9 cellular contexts compared by ENCODE assay signal in genomic region chr12:67067453-67068203, GRCh38.
DNase-seq lines count a peak whose midpoint lies in the region; ATAC-seq and TF ChIP-seq lines count a peak whose summit lies in the region.
"Had no signal": no experiment of that assay in that cellular context is flagged by ENCODE, and none has a peak within 500 bp of the region (broad histone marks: within the 10 kb centered on the region; RNA-seq: fewer than 3 reads in every experiment).

No MANE protein-coding gene starts in this region.

- no peaks in the 10 kb centered on the region for H3K36me3 ChIP-seq in OCI-LY3 (replicated peaks; ENCODE audit: low read depth, low read length)
- no peaks in the 10 kb centered on the region for H3K36me3 ChIP-seq in parathyroid adenoma (ENCODE audit: control insufficient read depth, insufficient read depth, low read length)

- H3K27ac ChIP-seq in OCI-LY3 (ENCODE audit: low read length) (no peak overlapping the region), parathyroid adenoma (peak overlapping the region; percentile 29)
- H3K27ac ChIP-seq: HL-60 had no signal

- DNase-seq in GM13976 (ENCODE audit: low spot score) (peak; percentile 4), endothelial cell (ENCODE audit: low spot score) (peak; percentile 24), HEK293T (ENCODE audit: extremely low spot score) (no peak)
- no peak for DNase-seq in stimulated activated CD4-positive, alpha-beta T cell treated with anti-CD3 and anti-CD28 coated beads, Interleukin-15, amount 100 ng/mL, for 24 hours

- ATAC-seq in GM19452 (IDR thresholded peaks at IDR 0.05; ENCODE audit: unreplicated experiment) (no peak), GM21526 (IDR thresholded peaks at IDR 0.05; ENCODE audit: low FRiP score, unreplicated experiment) (no peak)

- H3K79me2 ChIP-seq in OCI-LY3 (ENCODE audit: low read length) (no peaks in the 10 kb centered on the region), parathyroid adenoma (peaks cover 11% of the 10 kb centered on the region)

- H3K27me3 ChIP-seq in OCI-LY3 (ENCODE audit: low read depth, low read length) (peaks cover 4% of the 10 kb centered on the region; the same call in 1 of the 2 replicates), parathyroid adenoma (ENCODE audit: control insufficient read depth, insufficient read depth, low read length) (no peaks in the 10 kb centered on the region)

- H3K27ac Mint-ChIP-seq in endothelial cell (ENCODE audit: unreplicated experiment) = peak overlapping the region; percentile 83

- no peak for TF ChIP-seq CTCF in GM13976 (IDR thresholded peaks at IDR 0.05; ENCODE audit: borderline replicate concordance, control extremely low read depth, extremely low read depth, insufficient read depth, missing control alignments)
- TF ChIP-seq CTCF in OCI-LY3 (IDR thresholded peaks at IDR 0.05; ENCODE audit: low read depth, low read length) = no peak
- TF ChIP-seq CTCF in endothelial cell (IDR thresholded peaks at IDR 0.05; ENCODE audit: unreplicated experiment) = no peak
- peak; percentile 25 for TF ChIP-seq CTCF in parathyroid adenoma (IDR thresholded peaks at IDR 0.05)

- H3K36me3 Mint-ChIP-seq in endothelial cell (ENCODE audit: low read depth, unreplicated experiment) = no peaks in the 10 kb centered on the region

- H3K4me1 ChIP-seq in OCI-LY3 (ENCODE audit: low read length) (peaks cover 3% of the 10 kb centered on the region; the same call in 1 of the 2 replicates), parathyroid adenoma (peaks cover 16% of the 10 kb centered on the region)

- H3K4me2 ChIP-seq in OCI-LY3 (ENCODE audit: low read length) (peak overlapping the region; percentile 56), parathyroid adenoma (ENCODE audit: low read length) (peak overlapping the region; percentile 39)

- H3K4me3 ChIP-seq in OCI-LY3 (ENCODE audit: low read length) (peak overlapping the region; percentile 89), parathyroid adenoma (ENCODE audit: low read depth, low read length) (peak overlapping the region; percentile 43)

- in situ Hi-C loops in GM13976 (cut with MboI; ENCODE audit: low sequenced_read_pairs, unreplicated experiment) = no loop called here

- peaks cover 15% of the 10 kb centered on the region for H3K27me3 Mint-ChIP-seq in endothelial cell (ENCODE audit: unreplicated experiment)

- H3K9me3 ChIP-seq in OCI-LY3 (ENCODE audit: insufficient read depth, low read length) (no peaks in the 10 kb centered on the region), parathyroid adenoma (ENCODE audit: control insufficient read depth, low read length) (no peaks in the 10 kb centered on the region)

- POLR2A ChIA-PET in HEK293T (lab: Yijun Ruan, JAX) = no interaction called here

- no peak overlapping the region for H3K9ac ChIP-seq in OCI-LY3 (ENCODE audit: low read length)
- H3K9ac ChIP-seq in parathyroid adenoma = no peak overlapping the region

- H3K4me3 Mint-ChIP-seq in endothelial cell (ENCODE audit: unreplicated experiment) = peak overlapping the region; percentile 93

- peak overlapping the region; percentile 50; the same call in 1 of the 2 replicates for H2AFZ ChIP-seq in OCI-LY3 (ENCODE audit: low read depth, low read length)
- H2AFZ ChIP-seq in parathyroid adenoma = peak overlapping the region; percentile 59

- CTCF ChIA-PET in HEK293T (lab: Yijun Ruan, JAX) = interaction anchor here (0.5 to 1.4 kb wide), 2 partner anchors 8 to 399 kb away, joined by 3 read pairs; no protein-coding TSS in a partner anchor

- H4K20me1 ChIP-seq in OCI-LY3 (ENCODE audit: insufficient read depth, low read length) = no peaks in the 10 kb centered on the region

- peaks cover 18% of the 10 kb centered on the region for H3K4me1 Mint-ChIP-seq in endothelial cell (ENCODE audit: unreplicated experiment)

- no peaks in the 10 kb centered on the region for H3K9me3 Mint-ChIP-seq in endothelial cell (ENCODE audit: unreplicated experiment)

TF ChIP-seq in HEK293T, 16 proteins besides CTCF, POLR2A, EP300 and RAD21:
- no peak for TF ChIP-seq FOXA1 (IDR thresholded peaks at IDR 0.05)
- no peak for TF ChIP-seq NFRKB (IDR thresholded peaks at IDR 0.05)
- no peak for TF ChIP-seq L3MBTL2 (conservative IDR thresholded peaks at IDR 0.05)
- no peak for TF ChIP-seq CTBP1 (IDR thresholded peaks at IDR 0.05; ENCODE audit: borderline replicate concordance)
- TF ChIP-seq FOXM1 (IDR thresholded peaks at IDR 0.05; ENCODE audit: borderline replicate concordance) = no peak

Comparison
In these comparisons a context has a peak if more than half of its experiments do, and no peak if none do; other contexts are left out.
1. DNase-seq: peak in GM13976 (single experiment) and endothelial cell (single experiment); none in stimulated activated CD4-positive, alpha-beta T cell treated with anti-CD3 and anti-CD28 coated beads, Interleukin-15, amount 100 ng/mL, for 24 hours (single experiment) and HEK293T (single experiment).